ENCODE assay signal across 13 cellular contexts in genomic region chr21:25964009-25964408, GRCh38.
A peak's percentile ranks its signal among the peaks of the same experiment; 100 is the strongest.
DNase-seq lines count a peak whose midpoint lies in the region; ATAC-seq, FAIRE-seq and TF ChIP-seq lines count a peak whose summit lies in the region.
"Had no signal": no experiment of that assay in that cellular context is flagged by ENCODE, and none has a peak within 500 bp of the region (broad histone marks: within the 10 kb centered on the region; RNA-seq: fewer than 3 reads in every experiment).

No MANE protein-coding gene starts in this region.

- no peak overlapping the region for H3K4me2 ChIP-seq in HepG2 (ENCODE audit: low read depth, low read length)

- H3K9me3 Mint-ChIP-seq in activated naive CD4-positive, alpha-beta T cell treated with anti-CD3 and anti-CD28 coated beads, Interleukin-2, amount 10 ng/mL, durations not matched to agents 7 days and 5 days = no peaks in the 10 kb centered on the region

- peak overlapping the region in 1 of 2 donors; percentile 45 for H3K27ac ChIP-seq in liver (ENCODE audit: low read depth in 1 of 2, low read length in 2 of 2)
- H3K27ac ChIP-seq in HepG2 (ENCODE audit: extremely low read length, insufficient read depth, low read length) = no peak overlapping the region
- H3K27ac ChIP-seq in muscle layer of duodenum (ENCODE audit: low read length) = peak overlapping the region; percentile 45

- TF ChIP-seq CTCF in liver (IDR thresholded peaks at IDR 0.05; ENCODE audit: low read depth, low read length, missing input control) = no peak
- no peak for TF ChIP-seq CTCF in HepG2 (CRISPR knock-in tag; IDR thresholded peaks at IDR 0.05)
- no peak for TF ChIP-seq CTCF in epithelial cell of esophagus (IDR thresholded peaks at IDR 0.05; ENCODE audit: insufficient read depth, low read depth, low read length, missing control alignments)

- POLR2A ChIA-PET in HepG2 (lab: Yijun Ruan, JAX) = no interaction called here

- intact Hi-C loops in HepG2 (cut with micrococcal nuclease; ENCODE audit: unreplicated experiment) = no loop called here

- no peaks in the 10 kb centered on the region for H4K20me1 ChIP-seq in HepG2 (ENCODE audit: insufficient read depth, low read length)

- no peaks in the 10 kb centered on the region for H3K27me3 Mint-ChIP-seq in activated naive CD4-positive, alpha-beta T cell treated with anti-CD3 and anti-CD28 coated beads, Interleukin-2, amount 10 ng/mL, durations not matched to agents 7 days and 5 days

- H3K27ac Mint-ChIP-seq in activated naive CD4-positive, alpha-beta T cell treated with anti-CD3 and anti-CD28 coated beads, Interleukin-2, amount 10 ng/mL, durations not matched to agents 7 days and 5 days = no peak overlapping the region

- no peak overlapping the region for H3K4me3 Mint-ChIP-seq in activated naive CD4-positive, alpha-beta T cell treated with anti-CD3 and anti-CD28 coated beads, Interleukin-2, amount 10 ng/mL, durations not matched to agents 7 days and 5 days

- no peak overlapping the region for H3K9ac ChIP-seq in liver (ENCODE audit: low read depth in 1 of 2, low read length in 2 of 2)
- no peak overlapping the region for H3K9ac ChIP-seq in HepG2 (ENCODE audit: insufficient read depth, low read depth, low read length)

- H3K4me3 ChIP-seq in liver (ENCODE audit: low read depth in 1 of 3, low read length in 3 of 3) = no peak overlapping the region
- H3K4me3 ChIP-seq in HepG2 (replicated peaks in 1 of 3; ENCODE audit: insufficient read depth in 1 of 3, low read depth in 2 of 3, low read length in 3 of 3) = no peak overlapping the region
- H3K4me3 ChIP-seq in epithelial cell of esophagus (ENCODE audit: low read length) = no peak overlapping the region
- no peak overlapping the region for H3K4me3 ChIP-seq in muscle layer of duodenum (ENCODE audit: low read depth in 1 of 2, low read length in 2 of 2)

- FAIRE-seq in HepG2 (lab: Jason Lieb, UNC) = no peak
- FAIRE-seq: islet of Langerhans, TTC549 had no signal

- TF ChIP-seq POLR2A in HepG2 (IDR thresholded peaks at IDR 0.05; ENCODE audit: insufficient read depth in 1 of 2, low read depth in 2 of 2, low read length in 2 of 2) = no peak

- H3K4me1 Mint-ChIP-seq in activated naive CD4-positive, alpha-beta T cell treated with anti-CD3 and anti-CD28 coated beads, Interleukin-2, amount 10 ng/mL, durations not matched to agents 7 days and 5 days = peaks cover 11% of the 10 kb centered on the region

- TF ChIP-seq RAD21 in liver (IDR thresholded peaks at IDR 0.05) (peak in 1 of 2 donors; percentile 18), HepG2 (CRISPR knock-in tag; IDR thresholded peaks at IDR 0.05) (no peak)

- no peaks in the 10 kb centered on the region for H3K4me1 ChIP-seq in liver (ENCODE audit: control insufficient read depth in 4 of 4, insufficient read depth in 4 of 4, low read length in 3 of 4)
- H3K4me1 ChIP-seq in HepG2 (ENCODE audit: insufficient read depth, low read length) = no peaks in the 10 kb centered on the region
- H3K4me1 ChIP-seq in muscle layer of duodenum (ENCODE audit: control insufficient read depth in 1 of 2, insufficient read depth in 2 of 2, low read length in 2 of 2) = peaks cover 0 to 4% of the 10 kb centered on the region in 2 donors

- H3K79me2 ChIP-seq in HepG2 (ENCODE audit: insufficient read depth, low read length) = no peaks in the 10 kb centered on the region

- no peaks in the 10 kb centered on the region for H3K9me3 ChIP-seq in liver (ENCODE audit: control insufficient read depth in 4 of 4, low read length in 3 of 4)
- H3K9me3 ChIP-seq in HepG2 (ENCODE audit: low read length) = no peaks in the 10 kb centered on the region
- no peaks in the 10 kb centered on the region for H3K9me3 ChIP-seq in muscle layer of duodenum (ENCODE audit: control insufficient read depth in 1 of 2, low read length in 2 of 2)

- TF ChIP-seq EP300 in HepG2 (IDR thresholded peaks at IDR 0.05; ENCODE audit: low read depth in 2 of 2, low read length in 2 of 2) = no peak
- TF ChIP-seq EP300 in HepG2 (CRISPR knock-in tag; IDR thresholded peaks at IDR 0.05; ENCODE audit: borderline replicate concordance) = no peak

- WGBS in liver = 82% methylated on average over 5 of the region's 5 CpGs
- WGBS in HepG2 (ENCODE audit: low lambda C conversion rate) = 87% methylated on average over 5 of the region's 5 CpGs

- no peak overlapping the region for H2AFZ ChIP-seq in HepG2 (ENCODE audit: low read length)

- ATAC-seq in HepG2 (no peak), GM21786 (IDR thresholded peaks at IDR 0.05; ENCODE audit: unreplicated experiment) (no peak)

- no TSS peak for BruUV-seq in HepG2 (replicated peaks; lab: Mats Ljungman, UMichigan)

- in situ Hi-C loops in HepG2 (cut with HindIII; ENCODE audit: extremely low pct_ligation_motif_present, low pct_unique_long_range_greater_than_20kb) = no loop called here

- DNase-seq in HepG2 (ENCODE audit: low spot score) = no peak
- peak; percentile 80 for DNase-seq in epithelial cell of esophagus (ENCODE audit: low read depth)
- no peak for DNase-seq in NCI-H1436 treated with DMSO at 0.1 percent for 48 hours (lab: John Stamatoyannopoulos, UW)
- DNase-seq in activated naive CD4-positive, alpha-beta T cell treated with anti-CD3 and anti-CD28 coated beads, Interleukin-2, amount 10 ng/mL, durations not matched to agents 7 days and 5 days = no peak
- DNase-seq in DMS 273 (lab: John Stamatoyannopoulos, UW; ENCODE audit: unreplicated experiment) = no peak
- DNase-seq: anterior cingulate cortex, DMS53, Karpas-422 had no signal

- CTCF ChIA-PET in HepG2 (lab: Yijun Ruan, JAX; ENCODE audit: low intra/inter-chr PET ratio, low total read pairs) = no interaction called here
- CTCF ChIA-PET in activated naive CD4-positive, alpha-beta T cell treated with anti-CD3 and anti-CD28 coated beads, Interleukin-2, amount 10 ng/mL, durations not matched to agents 7 days and 5 days (lab: Charles Lee) = no interaction called here

- H3K27me3 ChIP-seq in liver (ENCODE audit: control insufficient read depth in 4 of 4, insufficient read depth in 4 of 4, low read length in 3 of 4) (no peaks in the 10 kb centered on the region), HepG2 (ENCODE audit: control insufficient read depth in 1 of 2, insufficient read depth in 2 of 2, low read length in 2 of 2) (no peaks in the 10 kb centered on the region; a peak in 1 of 5 replicates), muscle layer of duodenum (ENCODE audit: low read depth, low read length) (no peaks in the 10 kb centered on the region)

- H3K36me3 ChIP-seq in liver (ENCODE audit: control insufficient read depth in 4 of 4, insufficient read depth in 3 of 4, low read depth in 1 of 4, low read length in 3 of 4) (peaks cover 0 to 2% (median 0%) of the 10 kb centered on the region in 4 donors), HepG2 (replicated peaks in 1 of 2; ENCODE audit: control insufficient read depth in 1 of 2, insufficient read depth in 2 of 2, low read length in 2 of 2) (no peaks in the 10 kb centered on the region; a peak in 2 of 5 replicates), muscle layer of duodenum (ENCODE audit: control insufficient read depth in 1 of 2, insufficient read depth in 2 of 2, low read length in 2 of 2) (peaks cover 4 to 8% of the 10 kb centered on the region in 2 donors)

- H3K36me3 Mint-ChIP-seq in activated naive CD4-positive, alpha-beta T cell treated with anti-CD3 and anti-CD28 coated beads, Interleukin-2, amount 10 ng/mL, durations not matched to agents 7 days and 5 days = peaks cover 3% of the 10 kb centered on the region

TF ChIP-seq in liver, 16 proteins besides CTCF, POLR2A, EP300 and RAD21 (continues in another document):
- TF ChIP-seq TAF1 (conservative IDR thresholded peaks at IDR 0.05) (no peak), RXRA (IDR thresholded peaks at IDR 0.05) (no peak), ATF3 (IDR thresholded peaks at IDR 0.05) (no peak), EGR1 (IDR thresholded peaks at IDR 0.05; ENCODE audit: low read depth in 2 of 2) (no peak), SP1 (IDR thresholded peaks at IDR 0.05) (peak; percentile 43)

TF ChIP-seq in HepG2, 621 proteins besides CTCF, POLR2A, EP300 and RAD21 (continues in another document):
- TF ChIP-seq HNF4A (CRISPR knock-in tag; IDR thresholded peaks at IDR 0.05) = no peak
- TF ChIP-seq HDAC6 (IDR thresholded peaks at IDR 0.05; ENCODE audit: low read depth, low read length) = no peak
- TF ChIP-seq MATR3 (CRISPR knock-in tag; IDR thresholded peaks at IDR 0.05) = no peak
- no peak for TF ChIP-seq SNAI1 (CRISPR knock-in tag; IDR thresholded peaks at IDR 0.05; ENCODE audit: borderline replicate concordance)
- TF ChIP-seq ZNF501 (CRISPR knock-in tag; IDR thresholded peaks at IDR 0.05) = no peak
- TF ChIP-seq NFKBIZ (CRISPR knock-in tag; IDR thresholded peaks at IDR 0.05) = no peak
- TF ChIP-seq GLMP (CRISPR knock-in tag; IDR thresholded peaks at IDR 0.05; ENCODE audit: borderline replicate concordance) = no peak
- no peak for TF ChIP-seq HOXA3 (CRISPR knock-in tag; IDR thresholded peaks at IDR 0.05)
- no peak for TF ChIP-seq HOMEZ (CRISPR knock-in tag; IDR thresholded peaks at IDR 0.05; ENCODE audit: low read depth)
